In the genomic region with DNA sequence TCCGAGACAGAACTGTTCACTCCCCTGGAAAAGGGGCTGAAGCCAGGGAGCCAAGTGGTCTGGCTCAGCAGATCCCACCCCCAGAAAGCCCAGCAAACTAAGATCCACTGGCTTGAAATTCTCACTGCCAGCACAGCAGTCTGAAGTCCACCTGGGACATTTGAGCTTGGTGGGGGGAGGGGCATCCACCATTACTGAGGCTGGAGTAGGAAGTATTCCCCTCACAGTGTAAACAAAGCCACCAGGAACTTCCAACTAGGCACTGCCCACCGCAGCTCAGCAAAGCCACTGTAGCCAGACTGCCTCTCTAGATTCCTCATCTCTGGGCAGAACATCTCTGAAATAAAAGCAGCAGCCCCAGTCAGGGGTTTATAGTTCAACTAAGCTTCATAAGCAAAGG, we compare ENCODE assay signal across 1 cellular context.
A peak's percentile ranks its signal among the peaks of the same experiment; 100 is the strongest.
TF ChIP-seq lines count a peak whose summit lies in the region.
"Not testable (repeated sequence)": the region's sequence is repeated elsewhere in the genome, so short reads cannot be mapped to it uniquely, and the experiment has no call there.

No MANE protein-coding gene starts in this region.

TF ChIP-seq in HepG2, 621 proteins besides CTCF, POLR2A, EP300 and RAD21 (continued from another document):
- TF ChIP-seq, protein P1, sequence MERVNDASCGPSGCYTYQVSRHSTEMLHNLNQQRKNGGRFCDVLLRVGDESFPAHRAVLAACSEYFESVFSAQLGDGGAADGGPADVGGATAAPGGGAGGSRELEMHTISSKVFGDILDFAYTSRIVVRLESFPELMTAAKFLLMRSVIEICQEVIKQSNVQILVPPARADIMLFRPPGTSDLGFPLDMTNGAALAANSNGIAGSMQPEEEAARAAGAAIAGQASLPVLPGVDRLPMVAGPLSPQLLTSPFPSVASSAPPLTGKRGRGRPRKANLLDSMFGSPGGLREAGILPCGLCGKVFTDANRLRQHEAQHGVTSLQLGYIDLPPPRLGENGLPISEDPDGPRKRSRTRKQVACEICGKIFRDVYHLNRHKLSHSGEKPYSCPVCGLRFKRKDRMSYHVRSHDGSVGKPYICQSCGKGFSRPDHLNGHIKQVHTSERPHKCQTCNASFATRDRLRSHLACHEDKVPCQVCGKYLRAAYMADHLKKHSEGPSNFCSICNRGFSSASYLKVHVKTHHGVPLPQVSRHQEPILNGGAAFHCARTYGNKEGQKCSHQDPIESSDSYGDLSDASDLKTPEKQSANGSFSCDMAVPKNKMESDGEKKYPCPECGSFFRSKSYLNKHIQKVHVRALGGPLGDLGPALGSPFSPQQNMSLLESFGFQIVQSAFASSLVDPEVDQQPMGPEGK (CRISPR knock-in tag; IDR thresholded peaks at IDR 0.05) = 0 out of 2 replicates have a peak, but pooled peaks have one; percentile 25
- 0 out of 2 replicates have a peak, but pooled peaks have one; percentile 28 for TF ChIP-seq KAT8 (CRISPR knock-in tag; IDR thresholded peaks at IDR 0.05)
- peak; percentile 37; the same call in 1 of the 2 replicates for TF ChIP-seq SIX4 (CRISPR knock-in tag; IDR thresholded peaks at IDR 0.05)
- TF ChIP-seq ERF (CRISPR knock-in tag; IDR thresholded peaks at IDR 0.05) = 0 out of 2 replicates have a peak, but pooled peaks have one; percentile 28
- TF ChIP-seq, protein P2, sequence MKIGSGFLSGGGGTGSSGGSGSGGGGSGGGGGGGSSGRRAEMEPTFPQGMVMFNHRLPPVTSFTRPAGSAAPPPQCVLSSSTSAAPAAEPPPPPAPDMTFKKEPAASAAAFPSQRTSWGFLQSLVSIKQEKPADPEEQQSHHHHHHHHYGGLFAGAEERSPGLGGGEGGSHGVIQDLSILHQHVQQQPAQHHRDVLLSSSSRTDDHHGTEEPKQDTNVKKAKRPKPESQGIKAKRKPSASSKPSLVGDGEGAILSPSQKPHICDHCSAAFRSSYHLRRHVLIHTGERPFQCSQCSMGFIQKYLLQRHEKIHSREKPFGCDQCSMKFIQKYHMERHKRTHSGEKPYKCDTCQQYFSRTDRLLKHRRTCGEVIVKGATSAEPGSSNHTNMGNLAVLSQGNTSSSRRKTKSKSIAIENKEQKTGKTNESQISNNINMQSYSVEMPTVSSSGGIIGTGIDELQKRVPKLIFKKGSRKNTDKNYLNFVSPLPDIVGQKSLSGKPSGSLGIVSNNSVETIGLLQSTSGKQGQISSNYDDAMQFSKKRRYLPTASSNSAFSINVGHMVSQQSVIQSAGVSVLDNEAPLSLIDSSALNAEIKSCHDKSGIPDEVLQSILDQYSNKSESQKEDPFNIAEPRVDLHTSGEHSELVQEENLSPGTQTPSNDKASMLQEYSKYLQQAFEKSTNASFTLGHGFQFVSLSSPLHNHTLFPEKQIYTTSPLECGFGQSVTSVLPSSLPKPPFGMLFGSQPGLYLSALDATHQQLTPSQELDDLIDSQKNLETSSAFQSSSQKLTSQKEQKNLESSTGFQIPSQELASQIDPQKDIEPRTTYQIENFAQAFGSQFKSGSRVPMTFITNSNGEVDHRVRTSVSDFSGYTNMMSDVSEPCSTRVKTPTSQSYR (CRISPR knock-in tag; IDR thresholded peaks at IDR 0.05; ENCODE audit: borderline replicate concordance) = peak; percentile 95
- peak; percentile 38; the same call in 1 of the 2 replicates for TF ChIP-seq SIX1 (CRISPR knock-in tag; IDR thresholded peaks at IDR 0.05; ENCODE audit: borderline replicate concordance)
- 0 out of 2 replicates have a peak, but pooled peaks have one; percentile 20 for TF ChIP-seq BCL6 (CRISPR knock-in tag; IDR thresholded peaks at IDR 0.05)
- peak; percentile 47; the same call in 1 of the 2 replicates for TF ChIP-seq ELF1 (CRISPR knock-in tag; IDR thresholded peaks at IDR 0.05)
- TF ChIP-seq, protein P3, sequence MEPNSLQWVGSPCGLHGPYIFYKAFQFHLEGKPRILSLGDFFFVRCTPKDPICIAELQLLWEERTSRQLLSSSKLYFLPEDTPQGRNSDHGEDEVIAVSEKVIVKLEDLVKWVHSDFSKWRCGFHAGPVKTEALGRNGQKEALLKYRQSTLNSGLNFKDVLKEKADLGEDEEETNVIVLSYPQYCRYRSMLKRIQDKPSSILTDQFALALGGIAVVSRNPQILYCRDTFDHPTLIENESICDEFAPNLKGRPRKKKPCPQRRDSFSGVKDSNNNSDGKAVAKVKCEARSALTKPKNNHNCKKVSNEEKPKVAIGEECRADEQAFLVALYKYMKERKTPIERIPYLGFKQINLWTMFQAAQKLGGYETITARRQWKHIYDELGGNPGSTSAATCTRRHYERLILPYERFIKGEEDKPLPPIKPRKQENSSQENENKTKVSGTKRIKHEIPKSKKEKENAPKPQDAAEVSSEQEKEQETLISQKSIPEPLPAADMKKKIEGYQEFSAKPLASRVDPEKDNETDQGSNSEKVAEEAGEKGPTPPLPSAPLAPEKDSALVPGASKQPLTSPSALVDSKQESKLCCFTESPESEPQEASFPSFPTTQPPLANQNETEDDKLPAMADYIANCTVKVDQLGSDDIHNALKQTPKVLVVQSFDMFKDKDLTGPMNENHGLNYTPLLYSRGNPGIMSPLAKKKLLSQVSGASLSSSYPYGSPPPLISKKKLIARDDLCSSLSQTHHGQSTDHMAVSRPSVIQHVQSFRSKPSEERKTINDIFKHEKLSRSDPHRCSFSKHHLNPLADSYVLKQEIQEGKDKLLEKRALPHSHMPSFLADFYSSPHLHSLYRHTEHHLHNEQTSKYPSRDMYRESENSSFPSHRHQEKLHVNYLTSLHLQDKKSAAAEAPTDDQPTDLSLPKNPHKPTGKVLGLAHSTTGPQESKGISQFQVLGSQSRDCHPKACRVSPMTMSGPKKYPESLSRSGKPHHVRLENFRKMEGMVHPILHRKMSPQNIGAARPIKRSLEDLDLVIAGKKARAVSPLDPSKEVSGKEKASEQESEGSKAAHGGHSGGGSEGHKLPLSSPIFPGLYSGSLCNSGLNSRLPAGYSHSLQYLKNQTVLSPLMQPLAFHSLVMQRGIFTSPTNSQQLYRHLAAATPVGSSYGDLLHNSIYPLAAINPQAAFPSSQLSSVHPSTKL (CRISPR knock-in tag; IDR thresholded peaks at IDR 0.05) = peak; percentile 71
- TF ChIP-seq SALL1 (CRISPR knock-in tag; IDR thresholded peaks at IDR 0.05) = 0 out of 2 replicates have a peak, but pooled peaks have one; percentile 26
- TF ChIP-seq, protein P4, sequence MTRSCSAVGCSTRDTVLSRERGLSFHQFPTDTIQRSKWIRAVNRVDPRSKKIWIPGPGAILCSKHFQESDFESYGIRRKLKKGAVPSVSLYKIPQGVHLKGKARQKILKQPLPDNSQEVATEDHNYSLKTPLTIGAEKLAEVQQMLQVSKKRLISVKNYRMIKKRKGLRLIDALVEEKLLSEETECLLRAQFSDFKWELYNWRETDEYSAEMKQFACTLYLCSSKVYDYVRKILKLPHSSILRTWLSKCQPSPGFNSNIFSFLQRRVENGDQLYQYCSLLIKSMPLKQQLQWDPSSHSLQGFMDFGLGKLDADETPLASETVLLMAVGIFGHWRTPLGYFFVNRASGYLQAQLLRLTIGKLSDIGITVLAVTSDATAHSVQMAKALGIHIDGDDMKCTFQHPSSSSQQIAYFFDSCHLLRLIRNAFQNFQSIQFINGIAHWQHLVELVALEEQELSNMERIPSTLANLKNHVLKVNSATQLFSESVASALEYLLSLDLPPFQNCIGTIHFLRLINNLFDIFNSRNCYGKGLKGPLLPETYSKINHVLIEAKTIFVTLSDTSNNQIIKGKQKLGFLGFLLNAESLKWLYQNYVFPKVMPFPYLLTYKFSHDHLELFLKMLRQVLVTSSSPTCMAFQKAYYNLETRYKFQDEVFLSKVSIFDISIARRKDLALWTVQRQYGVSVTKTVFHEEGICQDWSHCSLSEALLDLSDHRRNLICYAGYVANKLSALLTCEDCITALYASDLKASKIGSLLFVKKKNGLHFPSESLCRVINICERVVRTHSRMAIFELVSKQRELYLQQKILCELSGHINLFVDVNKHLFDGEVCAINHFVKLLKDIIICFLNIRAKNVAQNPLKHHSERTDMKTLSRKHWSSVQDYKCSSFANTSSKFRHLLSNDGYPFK (CRISPR knock-in tag; IDR thresholded peaks at IDR 0.05; ENCODE audit: borderline replicate concordance) = 0 out of 2 replicates have a peak, but pooled peaks have one; percentile 27
- TF ChIP-seq ZNF644 (CRISPR knock-in tag; IDR thresholded peaks at IDR 0.05; ENCODE audit: low read depth) = 0 out of 2 replicates have a peak, but pooled peaks have one; percentile 14
- TF ChIP-seq GABPA (IDR thresholded peaks at IDR 0.05; ENCODE audit: low read depth, low read length) = not testable (repeated sequence)
- TF ChIP-seq GABPA (CRISPR knock-in tag; IDR thresholded peaks at IDR 0.05; ENCODE audit: low read depth) = peak; percentile 69
- TF ChIP-seq ELF3 (CRISPR knock-in tag; IDR thresholded peaks at IDR 0.05) = peak; percentile 66; the same call in 1 of the 2 replicates
- TF ChIP-seq HNF4A (CRISPR knock-in tag; IDR thresholded peaks at IDR 0.05) = peak; percentile 71
